ENCODE assay signal across 20 cellular contexts in genomic region chr6:43876602-43877001, GRCh38.
"Had no signal": no experiment of that assay in that cellular context is flagged by ENCODE, and none has a peak within 500 bp of the region (broad histone marks: within the 10 kb centered on the region; RNA-seq: fewer than 3 reads in every experiment).

No MANE protein-coding gene starts in this region.

- ATAC-seq: activated CD4-positive, CD25-positive, alpha-beta regulatory T cell treated with anti-CD3 and anti-CD28 coated beads, Interleukin-2, amount 50 U/mL, for 24 hours; activated T-cell treated with anti-CD3 and anti-CD28 coated beads, Interleukin-2, amount 50 U/mL, for 4 hours had no signal

- FAIRE-seq: RCC 7860 had no signal

- H3K9me3 ChIP-seq: SJSA1 had no signal

- H3K27me3 ChIP-seq: SJSA1 had no signal

- H3K4me3 ChIP-seq: SJSA1 had no signal

- H3K27ac ChIP-seq: SJSA1 had no signal

- DNase-seq: activated CD4-positive, alpha-beta T cell treated with anti-CD3 and anti-CD28 coated beads for 48 hours; activated CD4-positive, alpha-beta T cell treated with anti-CD3 and anti-CD28 coated beads, Interleukin-2, amount 50 U/mL, for 48 hours; activated CD8-positive, alpha-beta memory T cell treated with anti-CD3 and anti-CD28 coated beads for 24 hours; activated effector memory CD4-positive, alpha-beta T cell treated with anti-CD3 and anti-CD28 coated beads, Interleukin-2, amount 50 U/mL, for 16 hours; activated naive CD4-positive, alpha-beta T cell treated with Interleukin-2 at 50 U/mL for 16 hours; activated T-cell treated with anti-CD3 and anti-CD28 coated beads, Interleukin-2, amount 50 U/mL, for 4 hours; amygdala; Kasumi-1; KBM-7; NCI-H1105 treated with DMSO at 0.1 percent for 48 hours; NCI-H146; NCI-H1930; NCI-H2171 treated with DMSO at 0.1 percent for 48 hours; NCI-H226; NCI-H526 treated with DMSO at 0.1 percent for 48 hours; NCI-H82; SHP77 had no signal

- H3K36me3 ChIP-seq: SJSA1 had no signal
